In genomic region chr6:151390276-151391020, GRCh38 we compare ENCODE assay signal across 1 cellular context.
A peak's percentile ranks its signal among the peaks of the same experiment; 100 is the strongest.
TF ChIP-seq lines count a peak whose summit lies in the region.

No MANE protein-coding gene starts in this region.

TF ChIP-seq in HepG2, 621 proteins besides CTCF, POLR2A, EP300 and RAD21 (continued from another document):
- TF ChIP-seq, protein P1, sequence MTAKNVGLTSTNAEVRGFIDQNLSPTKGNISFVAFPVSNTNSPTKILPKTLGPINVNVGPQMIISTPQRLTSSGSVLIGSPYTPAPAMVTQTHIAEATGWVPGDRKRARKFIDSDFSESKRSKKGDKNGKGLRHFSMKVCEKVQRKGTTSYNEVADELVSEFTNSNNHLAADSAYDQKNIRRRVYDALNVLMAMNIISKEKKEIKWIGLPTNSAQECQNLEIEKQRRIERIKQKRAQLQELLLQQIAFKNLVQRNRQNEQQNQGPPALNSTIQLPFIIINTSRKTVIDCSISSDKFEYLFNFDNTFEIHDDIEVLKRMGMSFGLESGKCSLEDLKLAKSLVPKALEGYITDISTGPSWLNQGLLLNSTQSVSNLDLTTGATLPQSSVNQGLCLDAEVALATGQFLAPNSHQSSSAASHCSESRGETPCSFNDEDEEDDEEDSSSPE (CRISPR knock-in tag; IDR thresholded peaks at IDR 0.05), result peak; percentile 88
- peak; percentile 73; the same call in 1 of the 2 replicates for TF ChIP-seq CSRNP1 (CRISPR knock-in tag; IDR thresholded peaks at IDR 0.05)
- TF ChIP-seq THYN1 (CRISPR knock-in tag; IDR thresholded peaks at IDR 0.05; ENCODE audit: borderline replicate concordance, low read depth), result no peak
- no peak for TF ChIP-seq MBD4 (IDR thresholded peaks at IDR 0.05; ENCODE audit: borderline replicate concordance, low read length)
- no peak for TF ChIP-seq ZNF704 (CRISPR knock-in tag; IDR thresholded peaks at IDR 0.05; ENCODE audit: borderline replicate concordance)
- TF ChIP-seq NR2C2 (CRISPR knock-in tag; IDR thresholded peaks at IDR 0.05; ENCODE audit: borderline replicate concordance), result peak; percentile 36; the same call in 1 of the 2 replicates
- peak; percentile 71; the same call in 1 of the 2 replicates for TF ChIP-seq ZFP91 (CRISPR knock-in tag; IDR thresholded peaks at IDR 0.05; ENCODE audit: borderline replicate concordance)
- 0 out of 2 replicates have a peak, but pooled peaks have one; percentile 62 for TF ChIP-seq ZNF275 (CRISPR knock-in tag; IDR thresholded peaks at IDR 0.05; ENCODE audit: borderline replicate concordance)
- TF ChIP-seq SCMH1 (CRISPR knock-in tag; IDR thresholded peaks at IDR 0.05; ENCODE audit: borderline replicate concordance), result no peak
- TF ChIP-seq ZNF879 (CRISPR knock-in tag; IDR thresholded peaks at IDR 0.05), result no peak
- TF ChIP-seq, protein P2, sequence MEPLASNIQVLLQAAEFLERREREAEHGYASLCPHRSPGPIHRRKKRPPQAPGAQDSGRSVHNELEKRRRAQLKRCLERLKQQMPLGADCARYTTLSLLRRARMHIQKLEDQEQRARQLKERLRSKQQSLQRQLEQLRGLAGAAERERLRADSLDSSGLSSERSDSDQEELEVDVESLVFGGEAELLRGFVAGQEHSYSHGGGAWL (CRISPR knock-in tag; IDR thresholded peaks at IDR 0.05), result peak; percentile 58
- TF ChIP-seq HOXA3 (CRISPR knock-in tag; IDR thresholded peaks at IDR 0.05), result peak; percentile 93; the same call in 1 of the 2 replicates
- no peak for TF ChIP-seq FOXP1 (IDR thresholded peaks at IDR 0.05)
- TF ChIP-seq FOXP1 (CRISPR knock-in tag; IDR thresholded peaks at IDR 0.05), result peak; percentile 15; the same call in 1 of the 2 replicates
- no peak for TF ChIP-seq ZBTB20 (CRISPR knock-in tag; IDR thresholded peaks at IDR 0.05; ENCODE audit: borderline replicate concordance, low read depth)
TF ChIP-seq in HepG2: peak in this region for 237.
